Comparison of ENCODE assay signal across 1 cellular context in the genomic region with DNA sequence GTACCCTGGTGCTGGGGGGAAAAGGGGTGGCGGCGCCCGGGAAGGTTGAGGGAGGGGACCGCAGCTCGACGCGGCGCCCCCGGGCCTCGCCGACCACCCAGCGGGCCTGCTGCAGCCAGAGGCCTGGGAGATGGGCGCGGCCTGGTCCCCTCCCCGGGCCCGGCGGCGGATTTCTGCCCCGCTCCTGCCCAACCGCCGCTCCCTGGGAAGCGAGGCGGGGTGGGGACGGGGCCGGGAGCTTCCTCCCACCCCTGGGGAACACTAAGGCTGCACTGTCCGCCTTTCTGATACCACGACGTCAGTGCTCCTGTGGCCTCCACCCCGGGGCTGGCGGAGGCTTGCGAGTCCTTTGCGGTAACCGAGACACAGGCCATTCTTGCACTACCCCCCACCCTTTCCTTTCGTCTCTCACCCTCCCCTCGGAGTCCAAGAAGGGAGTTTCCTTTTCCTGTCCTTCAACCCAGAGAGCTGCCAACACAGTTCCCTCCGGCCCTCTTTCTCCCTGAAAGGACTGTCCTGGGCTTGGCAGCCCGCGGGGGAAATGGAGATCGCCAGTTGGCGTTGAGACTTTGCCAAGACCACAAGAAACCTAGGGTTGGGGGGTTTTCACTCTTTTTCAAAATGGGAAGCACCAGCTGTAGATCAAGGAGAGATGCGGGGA.
TF ChIP-seq lines count a peak whose summit lies in the region.

No MANE protein-coding gene starts in this region.

TF ChIP-seq in HEK293, 187 proteins besides CTCF, POLR2A, EP300 and RAD21 (continued from another document):
- TF ChIP-seq, protein P1, sequence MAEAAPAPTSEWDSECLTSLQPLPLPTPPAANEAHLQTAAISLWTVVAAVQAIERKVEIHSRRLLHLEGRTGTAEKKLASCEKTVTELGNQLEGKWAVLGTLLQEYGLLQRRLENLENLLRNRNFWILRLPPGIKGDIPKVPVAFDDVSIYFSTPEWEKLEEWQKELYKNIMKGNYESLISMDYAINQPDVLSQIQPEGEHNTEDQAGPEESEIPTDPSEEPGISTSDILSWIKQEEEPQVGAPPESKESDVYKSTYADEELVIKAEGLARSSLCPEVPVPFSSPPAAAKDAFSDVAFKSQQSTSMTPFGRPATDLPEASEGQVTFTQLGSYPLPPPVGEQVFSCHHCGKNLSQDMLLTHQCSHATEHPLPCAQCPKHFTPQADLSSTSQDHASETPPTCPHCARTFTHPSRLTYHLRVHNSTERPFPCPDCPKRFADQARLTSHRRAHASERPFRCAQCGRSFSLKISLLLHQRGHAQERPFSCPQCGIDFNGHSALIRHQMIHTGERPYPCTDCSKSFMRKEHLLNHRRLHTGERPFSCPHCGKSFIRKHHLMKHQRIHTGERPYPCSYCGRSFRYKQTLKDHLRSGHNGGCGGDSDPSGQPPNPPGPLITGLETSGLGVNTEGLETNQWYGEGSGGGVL (tag by site-specific recombination; IDR thresholded peaks at IDR 0.05) = peak; percentile 79
- TF ChIP-seq SP3 (tag by site-specific recombination; IDR thresholded peaks at IDR 0.05) (0 out of 2 replicates have a peak, but pooled peaks have one; percentile 2), ZNF157 (tag by site-specific recombination; IDR thresholded peaks at IDR 0.05) (no peak), ZNF623 (tag by site-specific recombination; IDR thresholded peaks at IDR 0.05) (no peak), ZNF501 (tag by site-specific recombination; IDR thresholded peaks at IDR 0.05) (peak; percentile 62), GLIS1 (tag by site-specific recombination; IDR thresholded peaks at IDR 0.05) (peak; percentile 45; the same call in 1 of the 2 replicates), ZNF335 (tag by site-specific recombination; conservative IDR thresholded peaks at IDR 0.05) (peak; percentile 45; the same call in 1 of the 2 replicates), KLF10 (tag by site-specific recombination; IDR thresholded peaks at IDR 0.05) (no peak), ZNF561 (tag by site-specific recombination; IDR thresholded peaks at IDR 0.05; ENCODE audit: borderline replicate concordance) (peak; percentile 62; the same call in 1 of the 2 replicates), ZNF112 (tag by site-specific recombination; IDR thresholded peaks at IDR 0.05) (no peak; the same call in 1 of the 2 replicates), ZBTB11 (tag by site-specific recombination; conservative IDR thresholded peaks at IDR 0.05; ENCODE audit: low read depth) (peak; percentile 64), KLF9 (tag by site-specific recombination; IDR thresholded peaks at IDR 0.05; ENCODE audit: low read depth) (peak; percentile 15; the same call in 1 of the 2 replicates), PRDM10 (tag by site-specific recombination; IDR thresholded peaks at IDR 0.05) (peak; percentile 29), FEZF1 (tag by site-specific recombination; IDR thresholded peaks at IDR 0.05) (no peak), ZNF449 (tag by site-specific recombination; IDR thresholded peaks at IDR 0.05) (peak; percentile 13; the same call in 1 of the 2 replicates), ZBTB20 (tag by site-specific recombination; IDR thresholded peaks at IDR 0.05) (peak; percentile 85; the same call in 1 of the 2 replicates), ZNF596 (tag by site-specific recombination; IDR thresholded peaks at IDR 0.05) (peak; percentile 42; the same call in 1 of the 2 replicates), KLF8 (tag by site-specific recombination; IDR thresholded peaks at IDR 0.05) (peak; percentile 76; the same call in 1 of the 2 replicates), ZFP69B (tag by site-specific recombination; IDR thresholded peaks at IDR 0.05) (no peak), PRDM1 (tag by site-specific recombination; IDR thresholded peaks at IDR 0.05) (0 out of 2 replicates have a peak, but pooled peaks have one; percentile 15), SP2 (tag by site-specific recombination; IDR thresholded peaks at IDR 0.05) (peak; percentile 70)
- TF ChIP-seq, protein P2, sequence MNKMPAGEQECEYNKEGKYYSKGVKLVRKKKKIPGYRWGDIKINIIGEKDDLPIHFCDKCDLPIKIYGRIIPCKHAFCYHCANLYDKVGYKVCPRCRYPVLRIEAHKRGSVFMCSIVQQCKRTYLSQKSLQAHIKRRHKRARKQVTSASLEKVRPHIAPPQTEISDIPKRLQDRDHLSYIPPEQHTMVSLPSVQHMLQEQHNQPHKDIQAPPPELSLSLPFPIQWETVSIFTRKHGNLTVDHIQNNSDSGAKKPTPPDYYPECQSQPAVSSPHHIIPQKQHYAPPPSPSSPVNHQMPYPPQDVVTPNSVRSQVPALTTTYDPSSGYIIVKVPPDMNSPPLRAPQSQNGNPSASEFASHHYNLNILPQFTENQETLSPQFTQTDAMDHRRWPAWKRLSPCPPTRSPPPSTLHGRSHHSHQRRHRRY (tag by site-specific recombination; IDR thresholded peaks at IDR 0.05) = no peak
- TF ChIP-seq, protein P3, sequence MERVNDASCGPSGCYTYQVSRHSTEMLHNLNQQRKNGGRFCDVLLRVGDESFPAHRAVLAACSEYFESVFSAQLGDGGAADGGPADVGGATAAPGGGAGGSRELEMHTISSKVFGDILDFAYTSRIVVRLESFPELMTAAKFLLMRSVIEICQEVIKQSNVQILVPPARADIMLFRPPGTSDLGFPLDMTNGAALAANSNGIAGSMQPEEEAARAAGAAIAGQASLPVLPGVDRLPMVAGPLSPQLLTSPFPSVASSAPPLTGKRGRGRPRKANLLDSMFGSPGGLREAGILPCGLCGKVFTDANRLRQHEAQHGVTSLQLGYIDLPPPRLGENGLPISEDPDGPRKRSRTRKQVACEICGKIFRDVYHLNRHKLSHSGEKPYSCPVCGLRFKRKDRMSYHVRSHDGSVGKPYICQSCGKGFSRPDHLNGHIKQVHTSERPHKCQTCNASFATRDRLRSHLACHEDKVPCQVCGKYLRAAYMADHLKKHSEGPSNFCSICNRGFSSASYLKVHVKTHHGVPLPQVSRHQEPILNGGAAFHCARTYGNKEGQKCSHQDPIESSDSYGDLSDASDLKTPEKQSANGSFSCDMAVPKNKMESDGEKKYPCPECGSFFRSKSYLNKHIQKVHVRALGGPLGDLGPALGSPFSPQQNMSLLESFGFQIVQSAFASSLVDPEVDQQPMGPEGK (tag by site-specific recombination; IDR thresholded peaks at IDR 0.05) = peak; percentile 41
TF ChIP-seq in HEK293: peak in this region for 40.
